15 cellular contexts compared by ENCODE assay signal in genomic region chr5:72134226-72134625, GRCh38. TPM values are rescaled to one million over a fixed set of nuclear protein-coding genes. Genes with fewer than 3 reads are reported as not detected.
DNase-seq lines count a peak whose midpoint lies in the region; ATAC-seq and TF ChIP-seq lines count a peak whose summit lies in the region.
"Had no signal": no experiment of that assay in that cellular context is flagged by ENCODE, and none has a peak within 500 bp of the region (broad histone marks: within the 10 kb centered on the region; RNA-seq: fewer than 3 reads in every experiment).

No MANE protein-coding gene starts in this region.

- H3K27me3 ChIP-seq in Karpas-422 (ENCODE audit: low read length) = no peaks in the 10 kb centered on the region
- H3K27me3 ChIP-seq in naive thymus-derived CD4-positive, alpha-beta T cell (ENCODE audit: control insufficient read depth in 2 of 2, insufficient read depth in 2 of 2, low read length in 2 of 2) = no peaks in the 10 kb centered on the region
- H3K27me3 ChIP-seq: colonic mucosa had no signal

- BruUV-seq in OCI-LY7 (replicated peaks; lab: Mats Ljungman, UMichigan) = no TSS peak

- no peaks in the 10 kb centered on the region for H3K4me1 ChIP-seq in OCI-LY7 (ENCODE audit: insufficient read depth, low read length, poor library complexity, severe bottlenecking)
- H3K4me1 ChIP-seq in Karpas-422 (ENCODE audit: low read length) = peaks cover 5% of the 10 kb centered on the region
- H3K4me1 ChIP-seq in naive thymus-derived CD4-positive, alpha-beta T cell (ENCODE audit: control insufficient read depth in 2 of 2, insufficient read depth in 2 of 2, low read length in 2 of 2) = no peaks in the 10 kb centered on the region
- H3K4me1 ChIP-seq: colonic mucosa, parathyroid adenoma had no signal

- POLR2A ChIA-PET in OCI-LY7 (lab: Charles Lee) = interaction anchor here (1.0 kb wide), 1 partner anchor 9 kb away, joined by 3 read pairs; no protein-coding TSS in a partner anchor
- POLR2A ChIA-PET in naive thymus-derived CD4-positive, alpha-beta T cell (lab: Charles Lee) = no interaction called here

- H4K20me1 ChIP-seq in OCI-LY7 (ENCODE audit: insufficient read depth, low read length) (no peaks in the 10 kb centered on the region), Karpas-422 (ENCODE audit: insufficient read depth, low read depth, low read length) (no peaks in the 10 kb centered on the region)

- H3K79me2 ChIP-seq in OCI-LY7 (ENCODE audit: insufficient read depth, low read depth, low read length) (no peaks in the 10 kb centered on the region), Karpas-422 (ENCODE audit: low read length) (no peaks in the 10 kb centered on the region)
- H3K79me2 ChIP-seq: parathyroid adenoma had no signal

- H3K9me3 ChIP-seq in OCI-LY7 (ENCODE audit: low read length) (no peaks in the 10 kb centered on the region), Karpas-422 (ENCODE audit: low read length) (no peaks in the 10 kb centered on the region)
- no peaks in the 10 kb centered on the region for H3K9me3 ChIP-seq in naive thymus-derived CD4-positive, alpha-beta T cell (ENCODE audit: control insufficient read depth in 2 of 3, low read length in 3 of 3)
- H3K9me3 ChIP-seq: colonic mucosa had no signal

- no peaks in the 10 kb centered on the region for H3K9me3 Mint-ChIP-seq in nephron progenitor cell
- H3K9me3 Mint-ChIP-seq in naive thymus-derived CD4-positive, alpha-beta T cell = no peaks in the 10 kb centered on the region
- H3K9me3 Mint-ChIP-seq: CD14-positive monocyte; stimulated activated naive B cell treated with anti-CD40 and anti-IgM and Interleukin-4, amounts not matched to agents 10 μg/mL and 1 μg/mL and 100 μg/mL, for 72 hours had no signal

- H3K27ac ChIP-seq in OCI-LY7 (ENCODE audit: low read depth, low read length, poor library complexity, severe bottlenecking) (no peak overlapping the region), Karpas-422 (ENCODE audit: low read length) (no peak overlapping the region)
- H3K27ac ChIP-seq in naive thymus-derived CD4-positive, alpha-beta T cell (ENCODE audit: low read depth, low read length) = no peak overlapping the region
- H3K27ac ChIP-seq: colonic mucosa, parathyroid adenoma had no signal

- TF ChIP-seq CTCF in nephron progenitor cell (IDR thresholded peaks at IDR 0.05) (no peak), OCI-LY7 (conservative IDR thresholded peaks at IDR 0.05; ENCODE audit: low read length) (no peak)

- H3K4me1 Mint-ChIP-seq in nephron progenitor cell = peaks cover 5% of the 10 kb centered on the region
- peaks cover 0 to 10% (median 4%) of the 10 kb centered on the region in 7 donors for H3K4me1 Mint-ChIP-seq in naive thymus-derived CD4-positive, alpha-beta T cell
- H3K4me1 Mint-ChIP-seq: CD14-positive monocyte had no signal

- intact Hi-C loops in OCI-LY7 (cut with micrococcal nuclease; ENCODE audit: unreplicated experiment) = no loop called here
- intact Hi-C loops in naive thymus-derived CD4-positive, alpha-beta T cell (cut with micrococcal nuclease) = no loop called here

- H3K27ac Mint-ChIP-seq in nephron progenitor cell = peak overlapping the region; percentile 49
- H3K27ac Mint-ChIP-seq in naive thymus-derived CD4-positive, alpha-beta T cell = no peak overlapping the region
- H3K27ac Mint-ChIP-seq: CD14-positive monocyte; stimulated activated naive B cell treated with anti-CD40 and anti-IgM and Interleukin-4, amounts not matched to agents 10 μg/mL and 1 μg/mL and 100 μg/mL, for 72 hours had no signal

- H3K36me3 Mint-ChIP-seq in nephron progenitor cell (ENCODE audit: low read depth) = peaks cover 13% of the 10 kb centered on the region
- H3K36me3 Mint-ChIP-seq in naive thymus-derived CD4-positive, alpha-beta T cell = no peaks in the 10 kb centered on the region
- H3K36me3 Mint-ChIP-seq: CD14-positive monocyte; stimulated activated naive B cell treated with anti-CD40 and anti-IgM and Interleukin-4, amounts not matched to agents 10 μg/mL and 1 μg/mL and 100 μg/mL, for 72 hours had no signal

- H3K4me2 ChIP-seq in OCI-LY7 (ENCODE audit: low read length) (no peak overlapping the region), Karpas-422 (ENCODE audit: low read depth, low read length, poor library complexity, severe bottlenecking) (no peak overlapping the region)

- H2AFZ ChIP-seq in OCI-LY7 (ENCODE audit: low read length) (no peak overlapping the region), Karpas-422 (ENCODE audit: low read length) (no peak overlapping the region)
- H2AFZ ChIP-seq: parathyroid adenoma had no signal

- H3K9me2 ChIP-seq in OCI-LY7 (ENCODE audit: insufficient read depth, low read length) (no peaks in the 10 kb centered on the region), Karpas-422 (replicated peaks; ENCODE audit: insufficient read depth, low read length) (no peaks in the 10 kb centered on the region)

- no peak for ATAC-seq in naive thymus-derived CD4-positive, alpha-beta T cell
- ATAC-seq: stimulated activated naive B cell treated with anti-CD40 and anti-IgM and Interleukin-4, amounts not matched to agents 10 μg/mL and 1 μg/mL and 100 μg/mL, for 72 hours had no signal

- no peak overlapping the region for H3K4me3 Mint-ChIP-seq in nephron progenitor cell
- no peak overlapping the region for H3K4me3 Mint-ChIP-seq in naive thymus-derived CD4-positive, alpha-beta T cell
- H3K4me3 Mint-ChIP-seq: CD14-positive monocyte; stimulated activated naive B cell treated with anti-CD40 and anti-IgM and Interleukin-4, amounts not matched to agents 10 μg/mL and 1 μg/mL and 100 μg/mL, for 72 hours had no signal

- peak; percentile 56 for DNase-seq in ELR (ENCODE audit: low read depth)
- DNase-seq in LHCN-M2 (ENCODE audit: low read depth) = peak; percentile 45
- peak; percentile 48 for DNase-seq in dermis blood vessel endothelial cell
- DNase-seq in nephron progenitor cell = no peak
- no peak for DNase-seq in OCI-LY7 (ENCODE audit: low spot score)
- DNase-seq in nucleus accumbens (lab: John Stamatoyannopoulos, UW) = no peak
- no peak for DNase-seq in Karpas-422
- DNase-seq in naive thymus-derived CD4-positive, alpha-beta T cell = no peak
- DNase-seq: activated CD4-positive, alpha-beta T cell treated with anti-CD3 and anti-CD28 coated beads for 48 hours; colonic mucosa; NCI-H526 treated with DMSO at 0.1 percent for 48 hours; stimulated activated CD4-positive, alpha-beta T cell treated with anti-CD3 and anti-CD28 coated beads, Interleukin-1b, Interleukin-23, amount 100 ng/mL, for 48 hours; stimulated activated naive B cell treated with anti-CD40 and anti-IgM and Interleukin-4, amounts not matched to agents 10 μg/mL and 1 μg/mL and 100 μg/mL, for 72 hours had no signal

- no peak overlapping the region for H3K4me3 ChIP-seq in OCI-LY7 (ENCODE audit: low read depth, low read length, poor library complexity, severe bottlenecking)
- H3K4me3 ChIP-seq in Karpas-422 (ENCODE audit: low read length) = no peak overlapping the region
- no peak overlapping the region for H3K4me3 ChIP-seq in naive thymus-derived CD4-positive, alpha-beta T cell (ENCODE audit: low read length)
- H3K4me3 ChIP-seq: colonic mucosa had no signal

- H3K9ac ChIP-seq in Karpas-422 (ENCODE audit: low read length) = no peak overlapping the region
- H3K9ac ChIP-seq: parathyroid adenoma had no signal

- CTCF ChIA-PET in OCI-LY7 (lab: Charles Lee; ENCODE audit: unreplicated experiment) = no interaction called here
- CTCF ChIA-PET in naive thymus-derived CD4-positive, alpha-beta T cell (lab: Charles Lee) = interaction anchor here (0.6 kb wide), 1 partner anchor 148 kb away, joined by 3 read pairs; no protein-coding TSS in a partner anchor

- no peaks in the 10 kb centered on the region for H3K36me3 ChIP-seq in OCI-LY7 (ENCODE audit: insufficient read depth, low read length)
- no peaks in the 10 kb centered on the region for H3K36me3 ChIP-seq in Karpas-422 (ENCODE audit: insufficient read depth, low read length)
- H3K36me3 ChIP-seq in naive thymus-derived CD4-positive, alpha-beta T cell (ENCODE audit: control insufficient read depth in 2 of 3, insufficient read depth in 3 of 3, low read length in 3 of 3) = no peaks in the 10 kb centered on the region
- H3K36me3 ChIP-seq: colonic mucosa had no signal

- H3K27me3 Mint-ChIP-seq in nephron progenitor cell (ENCODE audit: low read depth, poor library complexity) = no peaks in the 10 kb centered on the region
- H3K27me3 Mint-ChIP-seq in naive thymus-derived CD4-positive, alpha-beta T cell = peaks cover 15 to 56% (median 32%) of the 10 kb centered on the region in 5 donors

RNA-seq across cellular contexts. Expression of gene MAP1B, which starts 27.0 kb away (rescaled TPM):
- total RNA-seq in LHCN-M2 (2014; rRNA removed) = 66.9 and 197 TPM in 2 replicates
- 57.6 TPM for polyA plus RNA-seq in LHCN-M2 (2012)
- 134 and 182 TPM in 2 replicates for total RNA-seq in dermis blood vessel endothelial cell
- total RNA-seq in OCI-LY7 (2014; rRNA removed; shearing (Covaris generic)) = not detected in 2 replicates
- 0.06 TPM in 1 of 2 replicates, not detected in the other for total RNA-seq in OCI-LY7 (2022)
- not detected in 2 replicates for total RNA-seq in Karpas-422 (2014; rRNA removed; shearing (Covaris generic); ENCODE audit: low replicate concordance)
- under 1 TPM in 1 of 5 experiments, not detected in 4; 0.10 TPM for total RNA-seq in naive thymus-derived CD4-positive, alpha-beta T cell
- under 1 TPM; 0.06 to 0.21 TPM for polyA plus RNA-seq in naive thymus-derived CD4-positive, alpha-beta T cell

Comparison
In these comparisons a context has a peak if more than half of its experiments do, and no peak if none do; other contexts are left out.
1. DNase-seq: peak in ELR (single experiment), LHCN-M2 (single experiment) and dermis blood vessel endothelial cell (single experiment); none in nephron progenitor cell (single experiment), OCI-LY7 (single experiment), nucleus accumbens (0 of 56), Karpas-422 (single experiment) and naive thymus-derived CD4-positive, alpha-beta T cell (0 of 9).
2. RNA of gene MAP1B, which starts 27.0 kb away (total RNA-seq): 66.9 to 197 TPM in LHCN-M2 and 134 to 182 TPM in dermis blood vessel endothelial cell; 0.06 TPM in OCI-LY7, not detected in Karpas-422 and 0.10 TPM in naive thymus-derived CD4-positive, alpha-beta T cell; every median in the first group is over 10 times any median in the second.